ENCODE assay signal across 3 cellular contexts in the genomic region with DNA sequence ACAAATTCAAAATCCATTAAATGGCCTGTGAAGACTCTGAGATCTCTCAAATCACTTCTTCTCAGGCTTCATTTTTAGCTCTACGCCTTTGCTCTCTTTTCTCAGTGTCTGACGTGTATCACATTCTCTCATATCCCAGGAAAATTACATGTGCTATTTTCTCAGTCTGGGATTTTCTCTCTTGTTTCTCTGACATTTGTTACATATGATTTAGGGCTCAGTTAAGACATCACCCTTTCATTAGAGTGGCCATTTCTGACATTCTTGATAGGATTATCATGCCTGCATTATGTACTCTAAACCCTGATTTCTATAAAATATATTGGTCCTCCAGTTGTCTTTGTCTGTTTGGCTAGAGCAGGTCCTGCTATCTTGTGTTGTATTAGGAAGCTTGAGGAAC.
"Had no signal": no experiment of that assay in that cellular context is flagged by ENCODE, and none has a peak within 500 bp of the region (broad histone marks: within the 10 kb centered on the region; RNA-seq: fewer than 3 reads in every experiment).

No MANE protein-coding gene starts in this region.

- DNase-seq: GDM1, GF-D8 had no signal

- H3K4me3 ChIP-seq: GM12878 had no signal

- ATAC-seq: GM12878 had no signal
